In genomic region chr18:9201224-9201623, GRCh38 we compare ENCODE assay signal across 18 cellular contexts.
A peak's percentile ranks its signal among the peaks of the same experiment; 100 is the strongest.
DNase-seq lines count a peak whose midpoint lies in the region; ATAC-seq and TF ChIP-seq lines count a peak whose summit lies in the region.
"Had no signal": no experiment of that assay in that cellular context is flagged by ENCODE, and none has a peak within 500 bp of the region (broad histone marks: within the 10 kb centered on the region; RNA-seq: fewer than 3 reads in every experiment).

No MANE protein-coding gene starts in this region.

- H3K4me1 Mint-ChIP-seq in GM23338 (peaks cover 28% of the 10 kb centered on the region), T-helper 17 cell (peaks cover 12% of the 10 kb centered on the region), nephron (peaks cover 22% of the 10 kb centered on the region)
- H3K4me1 Mint-ChIP-seq: CD14-positive monocyte had no signal

- H3K27ac ChIP-seq in GM23338 (ENCODE audit: low read depth) (no peak overlapping the region), iPS-18a (ENCODE audit: low read length) (peak overlapping the region; percentile 45), MM.1S (ENCODE audit: low read length) (no peak overlapping the region)
- H3K27ac ChIP-seq: 22Rv1, A549, BLaER1 had no signal

- DNase-seq in GM23338 (ENCODE audit: low spot score), result peak; percentile 28
- DNase-seq in T-helper 17 cell, result no peak
- DNase-seq in MM.1S, result no peak
- DNase-seq: CD4-positive, alpha-beta memory T cell; DMS153; DMS79; GDM1; HFFc6; KG1 had no signal

- H2AFZ ChIP-seq in GM23338 (no peak overlapping the region), MM.1S (ENCODE audit: low read length) (no peak overlapping the region)

- ATAC-seq in GM23338 (peak; percentile 59), T-helper 17 cell (no peak), GM18861 (IDR thresholded peaks at IDR 0.05; ENCODE audit: unreplicated experiment) (no peak), GM21825 (IDR thresholded peaks at IDR 0.05; ENCODE audit: unreplicated experiment) (no peak)
- ATAC-seq: A549, HCT116 had no signal

- H3K4me3 ChIP-seq in GM23338 (no peak overlapping the region), iPS-18a (ENCODE audit: low read length) (peak overlapping the region; percentile 1), MM.1S (ENCODE audit: low read length) (no peak overlapping the region)
- H3K4me3 ChIP-seq: A549, BLaER1 had no signal

- H3K36me3 Mint-ChIP-seq in GM23338 (ENCODE audit: low read depth), result no peaks in the 10 kb centered on the region
- H3K36me3 Mint-ChIP-seq in T-helper 17 cell (ENCODE audit: low read depth), result no peaks in the 10 kb centered on the region
- peaks cover 8% of the 10 kb centered on the region for H3K36me3 Mint-ChIP-seq in nephron (ENCODE audit: low read depth)

- no peaks in the 10 kb centered on the region for H3K27me3 ChIP-seq in GM23338 (ENCODE audit: insufficient read depth)
- H3K27me3 ChIP-seq in iPS-18a (ENCODE audit: control insufficient read depth, insufficient read depth, low read length), result no peaks in the 10 kb centered on the region
- no peaks in the 10 kb centered on the region for H3K27me3 ChIP-seq in MM.1S (replicated peaks; ENCODE audit: insufficient read depth, low read length)
- H3K27me3 ChIP-seq: BLaER1 had no signal

- H3K36me3 ChIP-seq in GM23338 (ENCODE audit: insufficient read depth), result no peaks in the 10 kb centered on the region
- no peaks in the 10 kb centered on the region for H3K36me3 ChIP-seq in iPS-18a (ENCODE audit: control insufficient read depth, low read depth, low read length)
- H3K36me3 ChIP-seq in MM.1S (replicated peaks; ENCODE audit: insufficient read depth, low read length), result peaks cover 35% of the 10 kb centered on the region; the same call in 1 of the 2 replicates

- H3K4me2 ChIP-seq in GM23338, result peak overlapping the region; percentile 8
- no peak overlapping the region for H3K4me2 ChIP-seq in MM.1S (ENCODE audit: low read depth, low read length)
- H3K4me2 ChIP-seq: A549, BLaER1 had no signal

- H3K79me2 ChIP-seq in GM23338 (replicated peaks; ENCODE audit: insufficient read depth), result no peaks in the 10 kb centered on the region
- H3K79me2 ChIP-seq in MM.1S (ENCODE audit: low read length), result peaks cover 99% of the 10 kb centered on the region

- H3F3A ChIP-seq in GM23338 (replicated peaks; ENCODE audit: low read depth) (no peaks in the 10 kb centered on the region), MM.1S (ENCODE audit: insufficient read depth, low read length) (peaks cover 34% of the 10 kb centered on the region)

- H3K27ac Mint-ChIP-seq in GM23338, result no peak overlapping the region
- H3K27ac Mint-ChIP-seq in T-helper 17 cell, result peak overlapping the region; percentile 63
- H3K27ac Mint-ChIP-seq in nephron, result peak overlapping the region in 2 of 3 experiments; percentile 16 to 91
- H3K27ac Mint-ChIP-seq: CD14-positive monocyte, HFFc6 had no signal

- no peak for TF ChIP-seq CTCF in GM23338 (conservative IDR thresholded peaks at IDR 0.05; ENCODE audit: low read depth in 2 of 2)
- no peak for TF ChIP-seq CTCF in nephron (IDR thresholded peaks at IDR 0.05; ENCODE audit: unreplicated experiment in 3 of 3)
- no peak for TF ChIP-seq CTCF in MM.1S (IDR thresholded peaks at IDR 0.05; ENCODE audit: low read length)

- no peaks in the 10 kb centered on the region for H3K9me3 ChIP-seq in T-helper 17 cell (ENCODE audit: control insufficient read depth, low read length, poor library complexity, severe bottlenecking)
- no peaks in the 10 kb centered on the region for H3K9me3 ChIP-seq in iPS-18a (ENCODE audit: control insufficient read depth, low read depth, low read length)
- H3K9me3 ChIP-seq in MM.1S (replicated peaks; ENCODE audit: insufficient read depth, low read length), result no peaks in the 10 kb centered on the region
- H3K9me3 ChIP-seq: A549, BLaER1 had no signal

- H3K4me1 ChIP-seq in GM23338 (ENCODE audit: insufficient read depth) (peaks cover 18% of the 10 kb centered on the region), iPS-18a (ENCODE audit: control insufficient read depth, low read depth, low read length) (peaks cover 14% of the 10 kb centered on the region), MM.1S (ENCODE audit: low read length) (peaks cover 4% of the 10 kb centered on the region; the same call in 1 of the 2 replicates)
- H3K4me1 ChIP-seq: A549, BLaER1 had no signal

- H3K9me2 ChIP-seq in GM23338 (ENCODE audit: insufficient read depth) (no peaks in the 10 kb centered on the region), MM.1S (replicated peaks; ENCODE audit: insufficient read depth, low read length) (no peaks in the 10 kb centered on the region)

- peak overlapping the region; percentile 20 for H3K9ac ChIP-seq in iPS-18a (ENCODE audit: low read length)
- no peak overlapping the region for H3K9ac ChIP-seq in MM.1S (ENCODE audit: low read length)
- H3K9ac ChIP-seq: BLaER1 had no signal

- peak overlapping the region; percentile 17; the same call in 1 of the 3 replicates for H3K4me3 Mint-ChIP-seq in GM23338
- H3K4me3 Mint-ChIP-seq in T-helper 17 cell, result no peak overlapping the region
- no peak overlapping the region for H3K4me3 Mint-ChIP-seq in nephron
- H3K4me3 Mint-ChIP-seq: CD14-positive monocyte; CD4-positive, alpha-beta memory T cell; HFFc6 had no signal

- H4K20me1 ChIP-seq in GM23338 (replicated peaks; ENCODE audit: insufficient read depth), result no peaks in the 10 kb centered on the region
- peaks cover 46% of the 10 kb centered on the region for H4K20me1 ChIP-seq in MM.1S (ENCODE audit: insufficient read depth, low read length)
- H4K20me1 ChIP-seq: BLaER1 had no signal

- H3K9me3 Mint-ChIP-seq in GM23338 (no peaks in the 10 kb centered on the region), nephron (no peaks in the 10 kb centered on the region)
- H3K9me3 Mint-ChIP-seq: CD14-positive monocyte; CD4-positive, alpha-beta memory T cell; HFFc6 had no signal

- no peaks in the 10 kb centered on the region for H3K27me3 Mint-ChIP-seq in GM23338 (ENCODE audit: insufficient read depth, low read depth, poor library complexity)
- no peaks in the 10 kb centered on the region for H3K27me3 Mint-ChIP-seq in T-helper 17 cell
- no peaks in the 10 kb centered on the region for H3K27me3 Mint-ChIP-seq in nephron (ENCODE audit: low read depth)
- H3K27me3 Mint-ChIP-seq: CD4-positive, alpha-beta memory T cell had no signal

TF ChIP-seq in GM23338, 12 proteins besides CTCF, POLR2A, EP300 and RAD21 (continues in another document):
- TF ChIP-seq POLR2AphosphoS5 (IDR thresholded peaks at IDR 0.05; ENCODE audit: low read depth), result no peak
- no peak for TF ChIP-seq CREB1 (CRISPR knock-in tag; IDR thresholded peaks at IDR 0.05; ENCODE audit: low read depth)
- TF ChIP-seq ZNF331 (CRISPR knock-in tag; IDR thresholded peaks at IDR 0.05; ENCODE audit: low read depth), result no peak
- TF ChIP-seq EZH2 (IDR thresholded peaks at IDR 0.05; ENCODE audit: low read depth, unreplicated experiment), result no peak
- no peak for TF ChIP-seq ZNF462 (CRISPR knock-in tag; IDR thresholded peaks at IDR 0.05)
